ENCODE assay signal across 8 cellular contexts in genomic region chr1:77682442-77683141, GRCh38. TPM values are rescaled to one million over a fixed set of nuclear protein-coding genes. Genes with fewer than 3 reads are reported as not detected.
DNase-seq lines count a peak whose midpoint lies in the region; ATAC-seq and TF ChIP-seq lines count a peak whose summit lies in the region.

Gene ZZZ3 (minus strand): TSS chr1:77682658. CDS start chr1:77633354, 49,304 bp downstream.

- no peak for TF ChIP-seq CTCF in vagina (IDR thresholded peaks at IDR 0.05)

- intact Hi-C loops in right cardiac atrium (cut with DNase I) (no loop called here), vagina (cut with DNase I) (loop anchor here (5.0 kb wide), 1 partner anchor 75 kb away; the partner anchor contains the start of gene USP33)

- H3K9me3 ChIP-seq in right cardiac atrium (ENCODE audit: control insufficient read depth, low read length) (no peaks in the 10 kb centered on the region), vagina (no peaks in the 10 kb centered on the region)

- H3K4me1 ChIP-seq in right cardiac atrium (ENCODE audit: control insufficient read depth, insufficient read depth, low read length), result no peaks in the 10 kb centered on the region
- H3K4me1 ChIP-seq in vagina, result peaks cover 56% of the 10 kb centered on the region

- H3K36me3 ChIP-seq in vagina, result no peaks in the 10 kb centered on the region

- TF ChIP-seq POLR2A in vagina (IDR thresholded peaks at IDR 0.05), result peak in 1 of 2 donors; percentile 11

- under 1% methylated on average over 57 of the region's 57 CpGs for WGBS in right cardiac atrium

- ATAC-seq in GM18498 (IDR thresholded peaks at IDR 0.05; ENCODE audit: unreplicated experiment) (peak; percentile 77), HG02938 (IDR thresholded peaks at IDR 0.05; ENCODE audit: unreplicated experiment) (peak; percentile 74), right cardiac atrium (peak; percentile 90)

- H3K27me3 ChIP-seq in right cardiac atrium (ENCODE audit: control insufficient read depth, insufficient read depth) (no peaks in the 10 kb centered on the region), vagina (no peaks in the 10 kb centered on the region)

- H3K4me3 ChIP-seq in right cardiac atrium (ENCODE audit: low read length) (peak within 1 kb of the TSS; percentile 71), vagina (peak within 1 kb of the TSS; percentile 76 to 93)

- peak within 1 kb of the TSS; percentile 95 for H3K27ac ChIP-seq in right cardiac atrium (ENCODE audit: low read length)
- H3K27ac ChIP-seq in vagina, result peak within 1 kb of the TSS; percentile 95

- DNase-seq in NCI-H187 (lab: John Stamatoyannopoulos, UW) (peak; percentile 86 to 98), T-helper 2 cell (peak; percentile 78 to 96 (median 89)), anterior cingulate cortex (lab: John Stamatoyannopoulos, UW) (peak; percentile 21 to 93 (median 85)), right cardiac atrium (peak; percentile 93 to 98 (median 96)), putamen (ENCODE audit: low spot score) (peak; percentile 90), vagina (ENCODE audit: extremely low spot score in 2 of 2) (peak in 1 of 2 donors; percentile 95)

RNA-seq across cellular contexts. Expression of gene ZZZ3, which starts in this region (rescaled TPM):
- total RNA-seq in right cardiac atrium (10 to 100 TPM; 31.7 to 44.7 (median 38.6) TPM), vagina (63.1 TPM)
- polyA plus RNA-seq in right cardiac atrium, result 9.3 TPM
